8 cellular contexts compared by ENCODE assay signal in genomic region chr19:40420766-40421467, GRCh38. TPM values are rescaled to one million over a fixed set of nuclear protein-coding genes. Genes with fewer than 3 reads are reported as not detected.
A peak's percentile ranks its signal among the peaks of the same experiment; 100 is the strongest.
DNase-seq lines count a peak whose midpoint lies in the region; ATAC-seq and TF ChIP-seq lines count a peak whose summit lies in the region.

No MANE protein-coding gene starts in this region.

- H3K9me3 Mint-ChIP-seq in endothelial cell (ENCODE audit: unreplicated experiment) (no peaks in the 10 kb centered on the region), mesothelial cell of epicardium (no peaks in the 10 kb centered on the region)

- H3K27ac Mint-ChIP-seq in endothelial cell (ENCODE audit: unreplicated experiment) (peak overlapping the region; percentile 73), mesothelial cell of epicardium (peak overlapping the region; percentile 97)

- H3K27me3 Mint-ChIP-seq in endothelial cell (ENCODE audit: unreplicated experiment) (peaks cover 15% of the 10 kb centered on the region), mesothelial cell of epicardium (ENCODE audit: low read depth) (no peaks in the 10 kb centered on the region)

- TF ChIP-seq CTCF in endothelial cell (IDR thresholded peaks at IDR 0.05; ENCODE audit: unreplicated experiment) (peak; percentile 85), mesothelial cell of epicardium (IDR thresholded peaks at IDR 0.05; ENCODE audit: unreplicated experiment) (peak; percentile 88)

- H3K4me3 Mint-ChIP-seq in endothelial cell (ENCODE audit: unreplicated experiment) = peak overlapping the region; percentile 68
- H3K4me3 Mint-ChIP-seq in mesothelial cell of epicardium = peak overlapping the region; percentile 72

- H3K36me3 Mint-ChIP-seq in endothelial cell (ENCODE audit: low read depth, unreplicated experiment) = peaks cover 10% of the 10 kb centered on the region
- H3K36me3 Mint-ChIP-seq in mesothelial cell of epicardium = no peaks in the 10 kb centered on the region

- peaks cover 46% of the 10 kb centered on the region for H3K4me1 Mint-ChIP-seq in endothelial cell (ENCODE audit: unreplicated experiment)
- peaks cover 23% of the 10 kb centered on the region for H3K4me1 Mint-ChIP-seq in mesothelial cell of epicardium

- DNase-seq in A172 (ENCODE audit: low spot score) = peak; percentile 84
- DNase-seq in HPDE6-E6E7 (ENCODE audit: extremely low spot score) = peak; percentile 90
- DNase-seq in NOMO-1 treated with dmso at 0.1 percent for 144 hours (lab: John Stamatoyannopoulos, UW; ENCODE audit: unreplicated experiment) = peak; percentile 72
- peak; percentile 61 for DNase-seq in activated T-cell treated with anti-CD3 and anti-CD28 coated beads for 1 hour (ENCODE audit: low read depth)
- DNase-seq in endothelial cell (ENCODE audit: low spot score) = peak; percentile 87
- DNase-seq in mesothelial cell of epicardium (ENCODE audit: low spot score in 2 of 2, unreplicated experiment in 2 of 2) = peak; percentile 70 to 89
- DNase-seq in stimulated activated CD8-positive, alpha-beta memory T cell treated with anti-CD3 and anti-CD28 coated beads, Interleukin-15, amount 100 ng/mL, for 4 hours (ENCODE audit: low read depth in 2 of 2) = peak; percentile 43 to 44

- peak; percentile 43 for ATAC-seq in GM18502 (IDR thresholded peaks at IDR 0.05; ENCODE audit: poor library complexity, unreplicated experiment)

RNA-seq across cellular contexts. Expression of gene SERTAD1, which starts 4.9 kb away (rescaled TPM):
- 10.2 and 10.3 TPM in 2 replicates for total RNA-seq in A172 (2014; rRNA removed; shearing (Covaris generic))
- total RNA-seq in endothelial cell (ENCODE audit: unreplicated experiment) (11.8 TPM), mesothelial cell of epicardium (10.7 to 11.0 TPM (median 10.8 TPM) in 3 replicates)

RNA-seq across cellular contexts. Expression of gene PRX, which starts 7.7 kb away (rescaled TPM):
- 1.5 and 2.0 TPM in 2 replicates for total RNA-seq in A172 (2014; rRNA removed; shearing (Covaris generic))
- total RNA-seq in endothelial cell (ENCODE audit: unreplicated experiment) (6.7 TPM), mesothelial cell of epicardium (4.7 to 5.2 TPM (median 5.2 TPM) in 3 replicates)

RNA-seq across cellular contexts. Expression of gene SERTAD3, which starts 23.2 kb away (rescaled TPM):
- 20.0 and 22.6 TPM in 2 replicates for total RNA-seq in A172 (2014; rRNA removed; shearing (Covaris generic))
- total RNA-seq in endothelial cell (ENCODE audit: unreplicated experiment) = 42.9 TPM
- total RNA-seq in mesothelial cell of epicardium = 70.0 to 75.5 TPM (median 70.5 TPM) in 3 replicates

RNA-seq across cellular contexts. Expression of gene HIPK4, which starts 30.9 kb away (rescaled TPM):
- total RNA-seq in A172 (2014; rRNA removed; shearing (Covaris generic)) = 0.38 TPM in 1 of 2 replicates, not detected in the other
- total RNA-seq in endothelial cell (ENCODE audit: unreplicated experiment) (not detected), mesothelial cell of epicardium (0.20 to 0.32 TPM (median 0.31 TPM) in 3 replicates)

RNA-seq across cellular contexts. Expression of gene BLVRB, which starts 44.6 kb away (rescaled TPM):
- total RNA-seq in A172 (2014; rRNA removed; shearing (Covaris generic)) = 327 and 381 TPM in 2 replicates
- total RNA-seq in endothelial cell (ENCODE audit: unreplicated experiment) (17.5 TPM), mesothelial cell of epicardium (38.5 to 42.7 TPM (median 42.2 TPM) in 3 replicates)

Comparison
In these comparisons a context has a peak if more than half of its experiments do, and no peak if none do; other contexts are left out.
1. Peak in every context shown above with its lines: DNase-seq and ATAC-seq.